ENCODE assay signal across 11 cellular contexts in genomic region chr5:57495285-57495684, GRCh38. TPM values are rescaled to one million over a fixed set of nuclear protein-coding genes. Genes with fewer than 3 reads are reported as not detected.
A peak's percentile ranks its signal among the peaks of the same experiment; 100 is the strongest.
DNase-seq lines count a peak whose midpoint lies in the region; ATAC-seq and TF ChIP-seq lines count a peak whose summit lies in the region.
"Had no signal": no experiment of that assay in that cellular context is flagged by ENCODE, and none has a peak within 500 bp of the region (broad histone marks: within the 10 kb centered on the region; RNA-seq: fewer than 3 reads in every experiment).

No MANE protein-coding gene starts in this region.

- no peak overlapping the region for H3K27ac ChIP-seq in OCI-LY7 (ENCODE audit: low read depth, low read length, poor library complexity, severe bottlenecking)

- H3K79me2 ChIP-seq in OCI-LY7 (ENCODE audit: insufficient read depth, low read depth, low read length), result no peaks in the 10 kb centered on the region

- no peaks in the 10 kb centered on the region for H3K36me3 ChIP-seq in OCI-LY7 (ENCODE audit: insufficient read depth, low read length)

- no peaks in the 10 kb centered on the region for H3K4me1 ChIP-seq in OCI-LY7 (ENCODE audit: insufficient read depth, low read length, poor library complexity, severe bottlenecking)

- H3K4me1 Mint-ChIP-seq in chondrocyte (ENCODE audit: low read depth) (peaks cover 41% of the 10 kb centered on the region), natural killer cell (peaks cover 0 to 4% of the 10 kb centered on the region in 2 donors)

- POLR2A ChIA-PET in OCI-LY7 (lab: Charles Lee), result interaction anchor here (1.5 kb wide), 1 partner anchor 18 kb away, joined by 5 read pairs; no protein-coding TSS in a partner anchor

- no peak overlapping the region for H2AFZ ChIP-seq in OCI-LY7 (ENCODE audit: low read length)

- no peak overlapping the region for H3K4me3 Mint-ChIP-seq in chondrocyte (ENCODE audit: unreplicated experiment)
- no peak overlapping the region for H3K4me3 Mint-ChIP-seq in natural killer cell

- intact Hi-C loops in OCI-LY7 (cut with micrococcal nuclease; ENCODE audit: unreplicated experiment), result loop anchor here (10.0 kb wide), 1 partner anchor 970 kb away; the partner anchor contains the start of gene PLK2
- intact Hi-C loops in natural killer cell (cut with micrococcal nuclease), result no loop called here

- BruUV-seq in OCI-LY7 (replicated peaks; lab: Mats Ljungman, UMichigan), result no TSS peak

- TF ChIP-seq CTCF in chondrocyte (IDR thresholded peaks at IDR 0.05) (no peak), OCI-LY7 (conservative IDR thresholded peaks at IDR 0.05; ENCODE audit: low read length) (no peak), natural killer cell (IDR thresholded peaks at IDR 0.05) (no peak)

- H3K27me3 Mint-ChIP-seq in chondrocyte (ENCODE audit: low read depth) (no peaks in the 10 kb centered on the region), natural killer cell (ENCODE audit: low read depth in 2 of 2) (peaks cover 17 to 34% of the 10 kb centered on the region in 2 donors)

- no peaks in the 10 kb centered on the region for H3K9me2 ChIP-seq in OCI-LY7 (ENCODE audit: insufficient read depth, low read length)

- DNase-seq in stimulated activated CD4-positive, alpha-beta T cell treated with anti-CD3 and anti-CD28 coated beads, Interleukin-15, amount 100 ng/mL, for 24 hours, result peak; percentile 8
- DNase-seq in stimulated activated CD4-positive, alpha-beta T cell treated with anti-CD3 and anti-CD28 coated beads, Interleukin-4, amount 100 ng/mL, for 1 hour, result no peak
- DNase-seq in NCI-H345 treated with DMSO at 0.1 percent for 48 hours (lab: John Stamatoyannopoulos, UW; ENCODE audit: unreplicated experiment), result peak; percentile 25
- no peak for DNase-seq in chondrocyte (ENCODE audit: low spot score)
- DNase-seq in OCI-LY7 (ENCODE audit: low spot score), result no peak
- no peak for DNase-seq in iPS-NIHi11 (ENCODE audit: low spot score)
- no peak for DNase-seq in stimulated activated naive CD4-positive, alpha-beta T cell treated with Interleukin-2 at 50 U/mL for 16 hours (lab: John Stamatoyannopoulos, UW)
- no peak for DNase-seq in natural killer cell
- DNase-seq: cerebellar nuclear complex had no signal

- H3K27ac Mint-ChIP-seq in chondrocyte (ENCODE audit: unreplicated experiment) (peak overlapping the region; percentile 96), natural killer cell (no peak overlapping the region)

- H3K9me3 Mint-ChIP-seq in chondrocyte (ENCODE audit: low read depth), result no peaks in the 10 kb centered on the region
- no peaks in the 10 kb centered on the region for H3K9me3 Mint-ChIP-seq in natural killer cell

- no peaks in the 10 kb centered on the region for H4K20me1 ChIP-seq in OCI-LY7 (ENCODE audit: insufficient read depth, low read length)

- no peak for ATAC-seq in natural killer cell

- CTCF ChIA-PET in OCI-LY7 (lab: Charles Lee; ENCODE audit: unreplicated experiment), result no interaction called here

- no peak overlapping the region for H3K4me2 ChIP-seq in OCI-LY7 (ENCODE audit: low read length)

- no peak overlapping the region for H3K4me3 ChIP-seq in OCI-LY7 (ENCODE audit: low read depth, low read length, poor library complexity, severe bottlenecking)

- no peaks in the 10 kb centered on the region for H3K36me3 Mint-ChIP-seq in chondrocyte (ENCODE audit: low read depth)
- H3K36me3 Mint-ChIP-seq in natural killer cell, result no peaks in the 10 kb centered on the region

- no peaks in the 10 kb centered on the region for H3K9me3 ChIP-seq in OCI-LY7 (ENCODE audit: low read length)

RNA-seq across cellular contexts. Expression of gene ACTBL2, which starts 12.7 kb away (rescaled TPM):
- total RNA-seq in chondrocyte (0.10 TPM in 1 of 3 replicates, not detected in the others), OCI-LY7 (2022) (not detected in 2 replicates), natural killer cell (not detected)
- not detected in 2 replicates for total RNA-seq in OCI-LY7 (2014; rRNA removed; shearing (Covaris generic))
- total RNA-seq: mucosa of gallbladder, temporal lobe had no signal

Comparison
In these comparisons a context has a peak if more than half of its experiments do, and no peak if none do; other contexts are left out.
1. DNase-seq: peak in stimulated activated CD4-positive, alpha-beta T cell treated with anti-CD3 and anti-CD28 coated beads, Interleukin-15, amount 100 ng/mL, for 24 hours (single experiment) and NCI-H345 treated with DMSO at 0.1 percent for 48 hours (single experiment); none in stimulated activated CD4-positive, alpha-beta T cell treated with anti-CD3 and anti-CD28 coated beads, Interleukin-4, amount 100 ng/mL, for 1 hour (single experiment), chondrocyte (single experiment), OCI-LY7 (single experiment), iPS-NIHi11 (single experiment), stimulated activated naive CD4-positive, alpha-beta T cell treated with Interleukin-2 at 50 U/mL for 16 hours (single experiment) and natural killer cell (single experiment).